Comparison of ENCODE assay signal across 8 cellular contexts in genomic region chr5:134510970-134511795, GRCh38. TPM values are rescaled to one million over a fixed set of nuclear protein-coding genes. Genes with fewer than 3 reads are reported as not detected.
DNase-seq lines count a peak whose midpoint lies in the region; ATAC-seq and TF ChIP-seq lines count a peak whose summit lies in the region.

No MANE protein-coding gene starts in this region.

- peaks cover 5% of the 10 kb centered on the region for H3K36me3 Mint-ChIP-seq in central memory CD8-positive, alpha-beta T cell (ENCODE audit: insufficient read depth)

- ATAC-seq in central memory CD8-positive, alpha-beta T cell (replicated peaks; ENCODE audit: extremely low read depth, poor library complexity, severe bottlenecking) = no peak

- TF ChIP-seq CTCF in Peyer's patch (IDR thresholded peaks at IDR 0.05) (no peak), osteoblast (IDR thresholded peaks at IDR 0.05; ENCODE audit: extremely low read depth, low read depth, low read length) (no peak), uterus (IDR thresholded peaks at IDR 0.05) (no peak)

- no peak overlapping the region for H3K4me3 ChIP-seq in Peyer's patch
- no peak overlapping the region for H3K4me3 ChIP-seq in osteoblast (ENCODE audit: insufficient read depth, low read length)
- no peak overlapping the region for H3K4me3 ChIP-seq in uterus

- peak overlapping the region; percentile 19 for H3K27ac Mint-ChIP-seq in central memory CD8-positive, alpha-beta T cell (ENCODE audit: low read depth)

- H3K9me3 ChIP-seq in Peyer's patch (no peaks in the 10 kb centered on the region), osteoblast (ENCODE audit: low read depth, low read length) (no peaks in the 10 kb centered on the region), uterus (no peaks in the 10 kb centered on the region)

- H3K4me2 ChIP-seq in osteoblast (ENCODE audit: insufficient read depth, low read length) = no peak overlapping the region

- in situ Hi-C loops in ACHN (cut with HindIII; ENCODE audit: low pct_ligation_motif_present, low pct_unique_long_range_greater_than_20kb, low sequenced_read_pairs) (no loop called here), KBM-7 (cut with MboI; ENCODE audit: low pct_unique_long_range_greater_than_20kb, low sequenced_read_pairs) (no loop called here)

- no peaks in the 10 kb centered on the region for H3K27me3 Mint-ChIP-seq in central memory CD8-positive, alpha-beta T cell

- H3K27ac ChIP-seq in Peyer's patch = peak overlapping the region; percentile 38 to 81 (median 52)
- no peak overlapping the region for H3K27ac ChIP-seq in osteoblast (ENCODE audit: low read depth, low read length)
- peak overlapping the region in 1 of 2 donors; percentile 37 for H3K27ac ChIP-seq in uterus

- no peak overlapping the region for H3K4me3 Mint-ChIP-seq in central memory CD8-positive, alpha-beta T cell

- H3K9me3 Mint-ChIP-seq in central memory CD8-positive, alpha-beta T cell = no peaks in the 10 kb centered on the region

- H2AFZ ChIP-seq in osteoblast (ENCODE audit: low read length) = peak overlapping the region; percentile 3

- intact Hi-C loops in uterus (cut with DNase I; ENCODE audit: low total_unique reads) = no loop called here

- no peaks in the 10 kb centered on the region for H3K4me1 Mint-ChIP-seq in central memory CD8-positive, alpha-beta T cell

- TF ChIP-seq POLR2A in Peyer's patch (IDR thresholded peaks at IDR 0.05) (no peak), uterus (IDR thresholded peaks at IDR 0.05) (no peak)

- no peaks in the 10 kb centered on the region for H3K36me3 ChIP-seq in Peyer's patch
- no peaks in the 10 kb centered on the region for H3K36me3 ChIP-seq in osteoblast (ENCODE audit: insufficient read depth, low read length)
- no peaks in the 10 kb centered on the region for H3K36me3 ChIP-seq in uterus

- H3K27me3 ChIP-seq in Peyer's patch (no peaks in the 10 kb centered on the region), osteoblast (ENCODE audit: insufficient read depth, low read length) (no peaks in the 10 kb centered on the region), uterus (no peaks in the 10 kb centered on the region)

- no peaks in the 10 kb centered on the region for H3K79me2 ChIP-seq in osteoblast (ENCODE audit: insufficient read depth, low read length)

- H4K20me1 ChIP-seq in osteoblast (ENCODE audit: insufficient read depth, low read length) = no peaks in the 10 kb centered on the region

- H3K4me1 ChIP-seq in Peyer's patch (peaks cover 0 to 24% (median 0%) of the 10 kb centered on the region in 4 donors), osteoblast (ENCODE audit: insufficient read depth, low read length) (peaks cover 18% of the 10 kb centered on the region), uterus (no peaks in the 10 kb centered on the region)

- DNase-seq in ACHN (peak; percentile 73), Peyer's patch (no peak), osteoblast (ENCODE audit: insufficient read length, low spot score, missing footprints) (no peak), T1000 (lab: John Stamatoyannopoulos, UW) (no peak), DMS153 (lab: John Stamatoyannopoulos, UW) (no peak), uterus (no peak), KBM-7 (no peak)
- no peak for DNase-seq in central memory CD8-positive, alpha-beta T cell (ENCODE audit: low spot score in 2 of 2)

RNA-seq across cellular contexts. Expression of gene JADE2, which starts 14.3 kb away (rescaled TPM):
- total RNA-seq in Peyer's patch (10 to 100 TPM; 51.5 to 77.6 (median 57.4) TPM), osteoblast (22.7 and 26.8 TPM in 2 replicates), uterus (10 to 100 TPM; 15.8 to 95.8 (median 16.7) TPM)
